18 cellular contexts compared by ENCODE assay signal in genomic region chr3:138440596-138440995, GRCh38. TPM values are rescaled to one million over a fixed set of nuclear protein-coding genes. Genes with fewer than 3 reads are reported as not detected.
DNase-seq lines count a peak whose midpoint lies in the region; ATAC-seq, FAIRE-seq and TF ChIP-seq lines count a peak whose summit lies in the region.
"Had no signal": no experiment of that assay in that cellular context is flagged by ENCODE, and none has a peak within 500 bp of the region (broad histone marks: within the 10 kb centered on the region; RNA-seq: fewer than 3 reads in every experiment).

No MANE protein-coding gene starts in this region.

- no peaks in the 10 kb centered on the region for H3K9me3 ChIP-seq in lower lobe of right lung
- H3K9me3 ChIP-seq: mucosa of descending colon had no signal

- TF ChIP-seq CTCF in bronchial epithelial cell (IDR thresholded peaks at IDR 0.05; ENCODE audit: insufficient read depth, low read length, severe bottlenecking) (no peak), lower lobe of right lung (IDR thresholded peaks at IDR 0.05) (no peak)

- peak; percentile 71 for DNase-seq in EH (ENCODE audit: low read depth)
- DNase-seq in LHCN-M2 (ENCODE audit: low read depth), result peak; percentile 47
- peak; percentile 47 for DNase-seq in bronchial epithelial cell (ENCODE audit: low read depth)
- DNase-seq in lower lobe of right lung, result no peak
- DNase-seq in activated gamma-delta T cell treated with Interleukin-2 at 50 U/mL for 16 hours, result no peak
- DNase-seq in NCI-H2227 treated with DMSO at 0.1 percent for 48 hours (lab: John Stamatoyannopoulos, UW), result no peak
- DNase-seq in activated naive CD4-positive, alpha-beta T cell treated with anti-CD3 and anti-CD28 coated beads, Interleukin-2, amount 50 U/mL, for 16 hours, result no peak
- DNase-seq: activated CD4-positive, alpha-beta memory T cell treated with anti-CD3 and anti-CD28 coated beads for 36 hours; activated T-cell treated with anti-CD3 and anti-CD28 coated beads, Interleukin-2, amount 50 U/mL, for 48 hours; CD4-positive, alpha-beta T cell; mucosa of descending colon; SIG-M5; stimulated activated CD4-positive, alpha-beta T cell treated with anti-CD3 and anti-CD28 coated beads, Interleukin-12 subunit alpha, Interleukin-12 subunit beta, amount 100 ng/mL, for 4 hours; stimulated activated CD8-positive, alpha-beta memory T cell treated with anti-CD3 and anti-CD28 coated beads, Interleukin-4, amount 100 ng/mL, for 48 hours had no signal

- intact Hi-C loops in lower lobe of right lung (cut with DNase I), result no loop called here

- peak overlapping the region; percentile 36 for H3K27ac ChIP-seq in lower lobe of right lung
- H3K27ac ChIP-seq: KMS-11 had no signal

- H3K27me3 ChIP-seq in bronchial epithelial cell (ENCODE audit: control insufficient read depth, insufficient read depth, low read length) (peaks cover 2% of the 10 kb centered on the region), lower lobe of right lung (ENCODE audit: low read depth) (peaks cover 4% of the 10 kb centered on the region)

- ATAC-seq in lower lobe of right lung (no peak), HG02870 (IDR thresholded peaks at IDR 0.05; ENCODE audit: unreplicated experiment) (no peak)
- ATAC-seq: activated naive CD4-positive, alpha-beta T cell treated with anti-CD3 and anti-CD28 coated beads, Interleukin-2, amount 50 U/mL, for 72 hours; mucosa of descending colon had no signal

- H3K4me3 ChIP-seq in bronchial epithelial cell (ENCODE audit: low read depth, low read length), result no peak overlapping the region
- H3K4me3 ChIP-seq in lower lobe of right lung, result no peak overlapping the region
- H3K4me3 ChIP-seq: mucosa of descending colon had no signal

- H3K36me3 ChIP-seq in bronchial epithelial cell (ENCODE audit: control insufficient read depth, insufficient read depth, low read length) (no peaks in the 10 kb centered on the region), lower lobe of right lung (no peaks in the 10 kb centered on the region)

- no peak for FAIRE-seq in bronchial epithelial cell (lab: Jason Lieb, UNC)

- peaks cover 43% of the 10 kb centered on the region for H3K4me1 ChIP-seq in lower lobe of right lung

RNA-seq across cellular contexts. Expression of gene ESYT3, which starts 6.2 kb away (rescaled TPM):
- 0.90 and 1.0 TPM in 2 replicates for total RNA-seq in LHCN-M2 (2014; rRNA removed)
- polyA plus RNA-seq in LHCN-M2 (2012), result 0.23 TPM
- 1.1 and 2.9 TPM in 2 replicates for total RNA-seq in bronchial epithelial cell
- 40.3 TPM for total RNA-seq in lower lobe of right lung
- total RNA-seq: glomerular endothelial cell had no signal

Comparison
In these comparisons a context has a peak if more than half of its experiments do, and no peak if none do; other contexts are left out.
1. DNase-seq: peak in EH (single experiment), LHCN-M2 (single experiment) and bronchial epithelial cell (single experiment); none in lower lobe of right lung (single experiment), activated gamma-delta T cell treated with Interleukin-2 at 50 U/mL for 16 hours (single experiment), NCI-H2227 treated with DMSO at 0.1 percent for 48 hours (single experiment) and activated naive CD4-positive, alpha-beta T cell treated with anti-CD3 and anti-CD28 coated beads, Interleukin-2, amount 50 U/mL, for 16 hours (single experiment).
2. RNA of gene ESYT3, which starts 6.2 kb away (total RNA-seq): 40.3 TPM in lower lobe of right lung (single experiment); 1.1 to 2.9 TPM in bronchial epithelial cell and 0.90 to 1.0 TPM in LHCN-M2; every median in the first group is over 10 times any median in the second.